ENCODE assay signal across 11 cellular contexts in the genomic region with DNA sequence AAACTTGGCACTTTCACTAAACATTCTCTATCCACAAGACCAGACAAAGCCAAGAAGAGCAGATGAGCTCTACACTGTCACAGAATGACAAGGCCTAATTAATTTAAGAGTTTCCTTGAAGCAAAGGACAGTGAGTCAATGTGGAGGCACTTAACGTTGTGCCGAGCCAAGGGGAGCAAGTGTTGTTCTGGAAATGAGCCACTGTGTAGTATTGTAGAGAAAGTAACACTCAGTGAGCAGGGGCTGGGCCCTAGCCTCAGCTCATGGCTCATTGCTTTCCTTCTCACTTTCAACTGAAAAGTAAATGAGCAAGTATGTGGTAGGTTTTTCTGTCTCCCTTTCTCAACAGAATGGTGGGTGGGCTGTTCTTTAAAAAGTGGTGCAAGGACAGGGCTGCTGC. TPM values are rescaled to one million over a fixed set of nuclear protein-coding genes. Genes with fewer than 3 reads are reported as not detected.
A peak's percentile ranks its signal among the peaks of the same experiment; 100 is the strongest.
DNase-seq lines count a peak whose midpoint lies in the region; ATAC-seq lines count a peak whose summit lies in the region.
"Had no signal": no experiment of that assay in that cellular context is flagged by ENCODE, and none has a peak within 500 bp of the region (broad histone marks: within the 10 kb centered on the region; RNA-seq: fewer than 3 reads in every experiment).

No MANE protein-coding gene starts in this region.

- H3K4me3 ChIP-seq in BLaER1 (no peak overlapping the region), H7 (ENCODE audit: insufficient read depth, low read depth, low read length) (no peak overlapping the region)

- H3K9me3 Mint-ChIP-seq in activated T-cell treated with anti-CD3 and anti-CD28 coated beads, Interleukin-2, amount 50 U/mL, for 72 hours = no peaks in the 10 kb centered on the region
- H3K9me3 Mint-ChIP-seq: CD4-positive, alpha-beta T cell had no signal

- ATAC-seq in GM19023 (IDR thresholded peaks at IDR 0.05; ENCODE audit: unreplicated experiment) (peak; percentile 75), HG02885 (IDR thresholded peaks at IDR 0.05; ENCODE audit: poor library complexity, unreplicated experiment) (peak; percentile 87)
- peak; percentile 83 to 96 for ATAC-seq in activated T-cell treated with anti-CD3 and anti-CD28 coated beads, Interleukin-2, amount 50 U/mL, for 72 hours (replicated peaks in 1 of 2)

- no peaks in the 10 kb centered on the region for H3K27me3 Mint-ChIP-seq in activated T-cell treated with anti-CD3 and anti-CD28 coated beads, Interleukin-2, amount 50 U/mL, for 72 hours (ENCODE audit: low read depth)
- H3K27me3 Mint-ChIP-seq: CD4-positive, alpha-beta T cell had no signal

- H3K4me1 ChIP-seq in BLaER1 = peaks cover 79% of the 10 kb centered on the region

- H3K36me3 Mint-ChIP-seq in activated T-cell treated with anti-CD3 and anti-CD28 coated beads, Interleukin-2, amount 50 U/mL, for 72 hours (ENCODE audit: insufficient read depth in 2 of 2) = no peaks in the 10 kb centered on the region

- peak overlapping the region; percentile 5 to 6 for H3K4me3 Mint-ChIP-seq in activated T-cell treated with anti-CD3 and anti-CD28 coated beads, Interleukin-2, amount 50 U/mL, for 72 hours
- H3K4me3 Mint-ChIP-seq: CD4-positive, alpha-beta T cell had no signal

- H3K36me3 ChIP-seq in BLaER1 (no peaks in the 10 kb centered on the region), H7 (replicated peaks; ENCODE audit: control insufficient read depth, insufficient read depth, low read length) (no peaks in the 10 kb centered on the region)

- peaks cover 20% of the 10 kb centered on the region for H3K4me1 Mint-ChIP-seq in activated T-cell treated with anti-CD3 and anti-CD28 coated beads, Interleukin-2, amount 50 U/mL, for 72 hours (ENCODE audit: low read depth)

- peak overlapping the region; percentile 62 for H3K27ac Mint-ChIP-seq in activated T-cell treated with anti-CD3 and anti-CD28 coated beads, Interleukin-2, amount 50 U/mL, for 72 hours
- H3K27ac Mint-ChIP-seq: CD4-positive, alpha-beta T cell had no signal

- H3K9me3 ChIP-seq in BLaER1 = no peaks in the 10 kb centered on the region

- peak overlapping the region; percentile 8; the same call in 1 of the 2 replicates for H3K27ac ChIP-seq in BLaER1

- peak in 1 of 2 donors; percentile 39 for DNase-seq in activated T-cell treated with anti-CD3 and anti-CD28 coated beads, Interleukin-2, amount 50 U/mL, for 72 hours
- no peak for DNase-seq in GOT3 (lab: John Stamatoyannopoulos, UW)
- no peak for DNase-seq in EL
- DNase-seq in MV-4-11 (lab: John Stamatoyannopoulos, UW) = no peak
- DNase-seq in H7 = no peak
- DNase-seq: CD4-positive, alpha-beta T cell; NCI-H1417; T-helper 9 cell had no signal

- H3K27me3 ChIP-seq in BLaER1 (no peaks in the 10 kb centered on the region), H7 (ENCODE audit: control insufficient read depth, insufficient read depth, low read length) (no peaks in the 10 kb centered on the region; the same call in 1 of the 2 replicates)

- H3K9ac ChIP-seq in BLaER1 = no peak overlapping the region

- no peaks in the 10 kb centered on the region for H4K20me1 ChIP-seq in BLaER1

- peak overlapping the region; percentile 13; the same call in 1 of the 2 replicates for H3K4me2 ChIP-seq in BLaER1

RNA-seq across cellular contexts. Expression of a gene that starts 11.7 kb away (rescaled TPM):
- total RNA-seq in activated T-cell treated with anti-CD3 and anti-CD28 coated beads, Interleukin-2, amount 50 U/mL, for 72 hours = 10 to 100 TPM; 33.4 to 37.4 TPM
- 10.2 and 10.6 TPM in 2 replicates for total RNA-seq in H7 (2014; rRNA removed; shearing (Covaris generic))
